Comparison of ENCODE assay signal across 8 cellular contexts in genomic region chr7:2518101-2518500, GRCh38. TPM values are rescaled to one million over a fixed set of nuclear protein-coding genes. Genes with fewer than 3 reads are reported as not detected.
A peak's percentile ranks its signal among the peaks of the same experiment; 100 is the strongest.
DNase-seq lines count a peak whose midpoint lies in the region; ATAC-seq and TF ChIP-seq lines count a peak whose summit lies in the region.
"Had no signal": no experiment of that assay in that cellular context is flagged by ENCODE, and none has a peak within 500 bp of the region (broad histone marks: within the 10 kb centered on the region; RNA-seq: fewer than 3 reads in every experiment).

No MANE protein-coding gene starts in this region.

- H3K9me3 Mint-ChIP-seq in activated T-helper 2 cell treated with anti-CD3 and anti-CD28 coated beads, Interferon-gamma antibody, Interleukin-2, Interleukin-4, amounts not matched to agents 10 μg/mL and 5 μg/mL and 100 μg/mL, durations not matched to agents 14 hours and 24 hours and 36 hours, result no peaks in the 10 kb centered on the region
- no peaks in the 10 kb centered on the region for H3K9me3 Mint-ChIP-seq in natural killer cell

- peaks cover 26% of the 10 kb centered on the region for H3K4me1 Mint-ChIP-seq in activated T-helper 2 cell treated with anti-CD3 and anti-CD28 coated beads, Interferon-gamma antibody, Interleukin-2, Interleukin-4, amounts not matched to agents 10 μg/mL and 5 μg/mL and 100 μg/mL, durations not matched to agents 14 hours and 24 hours and 36 hours (ENCODE audit: low read depth)
- peaks cover 19 to 41% of the 10 kb centered on the region in 2 donors for H3K4me1 Mint-ChIP-seq in natural killer cell

- H3K9me3 ChIP-seq in HUES48 (ENCODE audit: control insufficient read depth, insufficient read depth, low read length), result no peaks in the 10 kb centered on the region
- H3K9me3 ChIP-seq in A673 (ENCODE audit: low read depth, low read length, poor library complexity, severe bottlenecking), result no peaks in the 10 kb centered on the region
- H3K9me3 ChIP-seq: left lung had no signal

- H3K27me3 ChIP-seq in HUES48 (ENCODE audit: control insufficient read depth, insufficient read depth, low read length) (peaks cover 38% of the 10 kb centered on the region), A673 (replicated peaks; ENCODE audit: insufficient read depth, low read depth, low read length, poor library complexity) (no peaks in the 10 kb centered on the region)

- ATAC-seq in natural killer cell, result no peak
- no peak for ATAC-seq in HG02840 (IDR thresholded peaks at IDR 0.05; ENCODE audit: low FRiP score, unreplicated experiment)
- ATAC-seq: left lung had no signal

- no peaks in the 10 kb centered on the region for H3K36me3 ChIP-seq in HUES48 (ENCODE audit: control insufficient read depth, insufficient read depth, low read length)
- H3K36me3 ChIP-seq in A673 (ENCODE audit: insufficient read depth, low read length, poor library complexity, severe bottlenecking), result no peaks in the 10 kb centered on the region
- H3K36me3 ChIP-seq: left lung had no signal

- H3K27ac ChIP-seq in HUES48 (ENCODE audit: low read depth, low read length) (peak overlapping the region; percentile 55), A673 (ENCODE audit: low read depth, low read length, poor library complexity, severe bottlenecking) (no peak overlapping the region)

- peaks cover 6% of the 10 kb centered on the region for H3K36me3 Mint-ChIP-seq in activated T-helper 2 cell treated with anti-CD3 and anti-CD28 coated beads, Interferon-gamma antibody, Interleukin-2, Interleukin-4, amounts not matched to agents 10 μg/mL and 5 μg/mL and 100 μg/mL, durations not matched to agents 14 hours and 24 hours and 36 hours (ENCODE audit: low read depth)
- H3K36me3 Mint-ChIP-seq in natural killer cell, result no peaks in the 10 kb centered on the region

- CTCF ChIA-PET in A673 (lab: Charles Lee), result no interaction called here

- H3K4me3 Mint-ChIP-seq in activated T-helper 2 cell treated with anti-CD3 and anti-CD28 coated beads, Interferon-gamma antibody, Interleukin-2, Interleukin-4, amounts not matched to agents 10 μg/mL and 5 μg/mL and 100 μg/mL, durations not matched to agents 14 hours and 24 hours and 36 hours (ENCODE audit: low read depth), result peak overlapping the region; percentile 52
- H3K4me3 Mint-ChIP-seq in natural killer cell, result peak overlapping the region; percentile 75

- no peak overlapping the region for H3K9ac ChIP-seq in HUES48 (ENCODE audit: low read depth, low read length)

- peaks cover 3% of the 10 kb centered on the region for H3K27me3 Mint-ChIP-seq in activated T-helper 2 cell treated with anti-CD3 and anti-CD28 coated beads, Interferon-gamma antibody, Interleukin-2, Interleukin-4, amounts not matched to agents 10 μg/mL and 5 μg/mL and 100 μg/mL, durations not matched to agents 14 hours and 24 hours and 36 hours (ENCODE audit: low read depth)
- no peaks in the 10 kb centered on the region for H3K27me3 Mint-ChIP-seq in natural killer cell (ENCODE audit: low read depth in 2 of 2)

- H3K4me1 ChIP-seq in HUES48 (ENCODE audit: control insufficient read depth, insufficient read depth, low read length), result peaks cover 40% of the 10 kb centered on the region
- peaks cover 39% of the 10 kb centered on the region for H3K4me1 ChIP-seq in A673 (ENCODE audit: insufficient read depth, low read length, poor library complexity, severe bottlenecking)

- TF ChIP-seq CTCF in natural killer cell (IDR thresholded peaks at IDR 0.05) (no peak), A673 (conservative IDR thresholded peaks at IDR 0.05; ENCODE audit: low read depth, low read length) (no peak), GM20000 (IDR thresholded peaks at IDR 0.05; ENCODE audit: extremely low read depth, missing control alignments) (no peak)

- no TSS peak for BruUV-seq in A673 (replicated peaks; lab: Mats Ljungman, UMichigan)

- no peak overlapping the region for H3K27ac Mint-ChIP-seq in activated T-helper 2 cell treated with anti-CD3 and anti-CD28 coated beads, Interferon-gamma antibody, Interleukin-2, Interleukin-4, amounts not matched to agents 10 μg/mL and 5 μg/mL and 100 μg/mL, durations not matched to agents 14 hours and 24 hours and 36 hours
- peak overlapping the region; percentile 73 to 75 for H3K27ac Mint-ChIP-seq in natural killer cell

- POLR2A ChIA-PET in A673 (lab: Charles Lee; ENCODE audit: low non-redundant PET), result no interaction called here

- intact Hi-C loops in activated T-helper 2 cell treated with anti-CD3 and anti-CD28 coated beads, Interferon-gamma antibody, Interleukin-2, Interleukin-4, amounts not matched to agents 10 μg/mL and 5 μg/mL and 100 μg/mL, durations not matched to agents 14 hours and 24 hours and 36 hours (cut with micrococcal nuclease), result no loop called here
- intact Hi-C loops in natural killer cell (cut with micrococcal nuclease), result no loop called here
- intact Hi-C loops in A673 (cut with micrococcal nuclease; ENCODE audit: unreplicated experiment), result loop anchor here (5.0 kb wide), 1 partner anchor 39 kb away; the partner anchor contains the start of genes BRAT1 and IQCE

- DNase-seq in COLO668 (lab: John Stamatoyannopoulos, UW; ENCODE audit: unreplicated experiment) (peak; percentile 88), natural killer cell (no peak), A673 (ENCODE audit: low spot score) (no peak), GM20000 (ENCODE audit: low spot score) (no peak)
- DNase-seq in activated T-helper 2 cell treated with anti-CD3 and anti-CD28 coated beads, Interferon-gamma antibody, Interleukin-2, Interleukin-4, amounts not matched to agents 10 μg/mL and 5 μg/mL and 100 μg/mL, durations not matched to agents 14 hours and 24 hours and 36 hours (ENCODE audit: low spot score), result no peak
- DNase-seq: left lung had no signal

- H3K4me3 ChIP-seq in HUES48 (ENCODE audit: low read depth, low read length) (0 out of 2 replicates have a peak overlapping the region, but pooled peaks have one; percentile 69), A673 (ENCODE audit: low read depth, low read length, poor library complexity, severe bottlenecking) (no peak overlapping the region)

RNA-seq across cellular contexts. Expression of gene LFNG, which starts 1.5 kb away (rescaled TPM):
- 41.0 and 45.6 TPM in 2 replicates for total RNA-seq in activated T-helper 2 cell treated with anti-CD3 and anti-CD28 coated beads, Interferon-gamma antibody, Interleukin-2, Interleukin-4, amounts not matched to agents 10 μg/mL and 5 μg/mL and 100 μg/mL, durations not matched to agents 14 hours and 24 hours and 36 hours
- total RNA-seq in natural killer cell (100 to 1,000 TPM; 140 to 191 (median 176) TPM), A673 (2021) (8.7 and 11.7 TPM in 2 replicates)

RNA-seq across cellular contexts. Expression of gene BRAT1, which starts 37.2 kb away (rescaled TPM):
- total RNA-seq in activated T-helper 2 cell treated with anti-CD3 and anti-CD28 coated beads, Interferon-gamma antibody, Interleukin-2, Interleukin-4, amounts not matched to agents 10 μg/mL and 5 μg/mL and 100 μg/mL, durations not matched to agents 14 hours and 24 hours and 36 hours, result 39.9 and 41.9 TPM in 2 replicates
- total RNA-seq in natural killer cell (10 to 100 TPM; 24.9 to 26.7 (median 25.6) TPM), A673 (2021) (47.9 and 48.8 TPM in 2 replicates)

RNA-seq across cellular contexts. Expression of gene IQCE, which starts 40.7 kb away (rescaled TPM):
- total RNA-seq in activated T-helper 2 cell treated with anti-CD3 and anti-CD28 coated beads, Interferon-gamma antibody, Interleukin-2, Interleukin-4, amounts not matched to agents 10 μg/mL and 5 μg/mL and 100 μg/mL, durations not matched to agents 14 hours and 24 hours and 36 hours, result 9.4 and 12.3 TPM in 2 replicates
- 10 to 100 TPM in 2 of 3 donors, 1 to 10 TPM in 1; 9.6 to 13.5 (median 11.3) TPM for total RNA-seq in natural killer cell
- total RNA-seq in A673 (2021), result 35.4 and 42.8 TPM in 2 replicates

RNA-seq across cellular contexts. Expression of gene GRIFIN, which starts 41.9 kb away (rescaled TPM):
- not detected in 2 replicates for total RNA-seq in activated T-helper 2 cell treated with anti-CD3 and anti-CD28 coated beads, Interferon-gamma antibody, Interleukin-2, Interleukin-4, amounts not matched to agents 10 μg/mL and 5 μg/mL and 100 μg/mL, durations not matched to agents 14 hours and 24 hours and 36 hours
- total RNA-seq in natural killer cell, result not detected
- total RNA-seq in A673 (2021), result not detected in 2 replicates
- total RNA-seq: left lung had no signal
